In genomic region chr3:85667744-85668143, GRCh38 we compare ENCODE assay signal across 40 cellular contexts.
"Had no signal": no experiment of that assay in that cellular context is flagged by ENCODE, and none has a peak within 500 bp of the region (broad histone marks: within the 10 kb centered on the region; RNA-seq: fewer than 3 reads in every experiment).

No MANE protein-coding gene starts in this region.

- H3K4me3 ChIP-seq: adrenal gland, ascending aorta, body of pancreas, breast epithelium, cardiac muscle cell had no signal

- H3K4me1 ChIP-seq: adrenal gland, ascending aorta, body of pancreas, breast epithelium had no signal

- H3K27me3 Mint-ChIP-seq: activated naive CD4-positive, alpha-beta T cell treated with anti-CD3 and anti-CD28 coated beads, Interleukin-2, amount 10 ng/mL, durations not matched to agents 7 days and 5 days; activated naive CD4-positive, alpha-beta T cell treated with anti-CD3 and anti-CD28 coated beads, Interleukin-2, amount 50 U/mL, for 24 hours; activated naive CD8-positive, alpha-beta T cell; activated naive CD8-positive, alpha-beta T cell treated with anti-CD3 and anti-CD28 coated beads for 36 hours; activated naive CD8-positive, alpha-beta T cell treated with anti-CD3 and anti-CD28 coated beads, Interleukin-2, amount 10 ng/mL, durations not matched to agents 7 days and 5 days; activated naive CD8-positive, alpha-beta T cell treated with anti-CD3 and anti-CD28 coated beads, Interleukin-2, amount 50 U/mL, for 24 hours; activated T-cell treated with anti-CD3 and anti-CD28 coated beads, Interleukin-2, amount 50 U/mL, for 24 hours; activated T-helper 17 cell treated with anti-CD3 and anti-CD28 coated beads, Interleukin-2, amount 50 U/mL, for 72 hours; brain; central memory CD8-positive, alpha-beta T cell had no signal

- ATAC-seq: activated naive CD4-positive, alpha-beta T cell treated with anti-CD3 and anti-CD28 coated beads, Interleukin-2, amount 50 U/mL, for 72 hours; activated naive CD8-positive, alpha-beta T cell treated with anti-CD3 and anti-CD28 coated beads, Interleukin-2, amount 50 U/mL, for 24 hours; activated T-cell treated with anti-CD3 and anti-CD28 coated beads, Interleukin-2, amount 50 U/mL, for 4 hours; activated T-cell treated with anti-CD3 and anti-CD28 coated beads, Interleukin-2, amount 50 U/mL, for 72 hours; activated T-helper 17 cell treated with anti-CD3 and anti-CD28 coated beads, Interleukin-2, amount 50 U/mL, for 72 hours; body of pancreas had no signal

- FAIRE-seq: astrocyte, bronchial epithelial cell had no signal

- H3K27me3 ChIP-seq: adrenal gland, ascending aorta, body of pancreas, brain microvascular endothelial cell, breast epithelium, cardiac muscle cell had no signal

- H3K9me3 Mint-ChIP-seq: activated naive CD4-positive, alpha-beta T cell treated with anti-CD3 and anti-CD28 coated beads, Interleukin-2, amount 50 U/mL, for 24 hours; activated naive CD8-positive, alpha-beta T cell treated with anti-CD3 and anti-CD28 coated beads, Interleukin-2, amount 50 U/mL, for 24 hours; activated T-helper 1 cell treated with anti-CD3 and anti-CD28 coated beads, Interleukin-12 subunit alpha, Interleukin-12 subunit beta, Interleukin-2, Interleukin-4 antibody, amounts not matched to agents 30 ng/mL and 10 ng/mL and 1 ng/mL, durations not matched to agents 14 hours and 24 hours and 36 hours had no signal

- H3K27ac Mint-ChIP-seq: activated naive CD4-positive, alpha-beta T cell treated with anti-CD3 and anti-CD28 coated beads for 36 hours; activated naive CD4-positive, alpha-beta T cell treated with anti-CD3 and anti-CD28 coated beads, Interleukin-2, amount 10 ng/mL, durations not matched to agents 7 days and 5 days; activated naive CD4-positive, alpha-beta T cell treated with anti-CD3 and anti-CD28 coated beads, Interleukin-2, amount 50 U/mL, for 24 hours; activated naive CD4-positive, alpha-beta T cell treated with anti-CD3 and anti-CD28 coated beads, Interleukin-2, amount 50 U/mL, for 72 hours; activated naive CD8-positive, alpha-beta T cell; activated naive CD8-positive, alpha-beta T cell treated with anti-CD3 and anti-CD28 coated beads for 36 hours; activated naive CD8-positive, alpha-beta T cell treated with anti-CD3 and anti-CD28 coated beads, Interleukin-2, amount 10 ng/mL, durations not matched to agents 7 days and 5 days; activated naive CD8-positive, alpha-beta T cell treated with anti-CD3 and anti-CD28 coated beads, Interleukin-2, amount 50 U/mL, for 24 hours; activated T-cell treated with anti-CD3 and anti-CD28 coated beads, Interleukin-2, amount 50 U/mL, for 24 hours; activated T-cell treated with anti-CD3 and anti-CD28 coated beads, Interleukin-2, amount 50 U/mL, for 72 hours; activated T-helper 1 cell treated with anti-CD3 and anti-CD28 coated beads, Interleukin-12 subunit alpha, Interleukin-12 subunit beta, Interleukin-2, Interleukin-4 antibody, amounts not matched to agents 30 ng/mL and 10 ng/mL and 1 ng/mL, durations not matched to agents 14 hours and 24 hours and 36 hours; activated T-helper 17 cell treated with anti-CD3 and anti-CD28 coated beads, Interleukin-2, amount 50 U/mL, for 72 hours; activated T-helper 2 cell treated with anti-CD3 and anti-CD28 coated beads, Interferon-gamma antibody, Interleukin-2, Interleukin-4, amounts not matched to agents 10 μg/mL and 5 μg/mL and 100 μg/mL, durations not matched to agents 14 hours and 24 hours and 36 hours; brain had no signal

- H3K27ac ChIP-seq: adrenal gland, ascending aorta, body of pancreas, brain microvascular endothelial cell, breast epithelium, cardiac muscle cell had no signal

- H3K36me3 ChIP-seq: adrenal gland, ascending aorta, brain microvascular endothelial cell, breast epithelium, cardiac muscle cell had no signal

- H3K4me1 Mint-ChIP-seq: activated naive CD4-positive, alpha-beta T cell treated with anti-CD3 and anti-CD28 coated beads, Interleukin-2, amount 10 ng/mL, durations not matched to agents 7 days and 5 days; activated naive CD4-positive, alpha-beta T cell treated with anti-CD3 and anti-CD28 coated beads, Interleukin-2, amount 50 U/mL, for 24 hours; activated naive CD8-positive, alpha-beta T cell treated with anti-CD3 and anti-CD28 coated beads for 36 hours; activated naive CD8-positive, alpha-beta T cell treated with anti-CD3 and anti-CD28 coated beads, Interleukin-2, amount 10 ng/mL, durations not matched to agents 7 days and 5 days; activated naive CD8-positive, alpha-beta T cell treated with anti-CD3 and anti-CD28 coated beads, Interleukin-2, amount 50 U/mL, for 24 hours; activated T-helper 17 cell treated with anti-CD3 and anti-CD28 coated beads, Interleukin-2, amount 50 U/mL, for 72 hours; brain; central memory CD8-positive, alpha-beta T cell had no signal

- DNase-seq: activated effector memory CD4-positive, alpha-beta T cell treated with anti-CD3 and anti-CD28 coated beads, Interleukin-2, amount 50 U/mL, for 16 hours; activated effector memory CD4-positive, alpha-beta T cell treated with Interleukin-2 at 50 U/mL for 16 hours; activated gamma-delta T cell; activated gamma-delta T cell treated with Interleukin-2 at 50 U/mL for 16 hours; activated naive CD4-positive, alpha-beta T cell; activated naive CD4-positive, alpha-beta T cell treated with anti-CD3 and anti-CD28 coated beads for 36 hours; activated naive CD4-positive, alpha-beta T cell treated with anti-CD3 and anti-CD28 coated beads, Interleukin-2, amount 10 ng/mL, durations not matched to agents 7 days and 5 days; activated naive CD4-positive, alpha-beta T cell treated with anti-CD3 and anti-CD28 coated beads, Interleukin-2, amount 50 U/mL, for 16 hours; activated naive CD4-positive, alpha-beta T cell treated with Interleukin-2 at 50 U/mL for 16 hours; activated naive CD8-positive, alpha-beta T cell treated with anti-CD3 and anti-CD28 coated beads for 36 hours; activated naive CD8-positive, alpha-beta T cell treated with anti-CD3 and anti-CD28 coated beads, Interleukin-2, amount 10 ng/mL, durations not matched to agents 7 days and 5 days; activated naive CD8-positive, alpha-beta T cell treated with anti-CD3 and anti-CD28 coated beads, Interleukin-2, amount 50 U/mL, for 24 hours; activated T-cell treated with anti-CD3 and anti-CD28 coated beads, Interleukin-2, amount 50 U/mL, for 1 hour; activated T-cell treated with anti-CD3 and anti-CD28 coated beads, Interleukin-2, amount 50 U/mL, for 24 hours; activated T-cell treated with anti-CD3 and anti-CD28 coated beads, Interleukin-2, amount 50 U/mL, for 4 hours; activated T-cell treated with anti-CD3 and anti-CD28 coated beads, Interleukin-2, amount 50 U/mL, for 48 hours; activated T-cell treated with anti-CD3 and anti-CD28 coated beads, Interleukin-2, amount 50 U/mL, for 72 hours; adrenal gland; amniotic stem cell; amygdala; anterior cingulate cortex; aorta; body of pancreas; brain microvascular endothelial cell; caudate nucleus; central memory CD4-positive, alpha-beta T cell; cerebellar nuclear complex had no signal

- H3K9me3 ChIP-seq: adrenal gland, ascending aorta, body of pancreas, breast epithelium had no signal

- H3K36me3 Mint-ChIP-seq: activated naive CD4-positive, alpha-beta T cell treated with anti-CD3 and anti-CD28 coated beads, Interleukin-2, amount 10 ng/mL, durations not matched to agents 7 days and 5 days; activated naive CD4-positive, alpha-beta T cell treated with anti-CD3 and anti-CD28 coated beads, Interleukin-2, amount 50 U/mL, for 24 hours; activated naive CD4-positive, alpha-beta T cell treated with anti-CD3 and anti-CD28 coated beads, Interleukin-2, amount 50 U/mL, for 72 hours; activated naive CD8-positive, alpha-beta T cell; activated naive CD8-positive, alpha-beta T cell treated with anti-CD3 and anti-CD28 coated beads for 36 hours; activated naive CD8-positive, alpha-beta T cell treated with anti-CD3 and anti-CD28 coated beads, Interleukin-2, amount 10 ng/mL, durations not matched to agents 7 days and 5 days; brain had no signal

- H3K4me3 Mint-ChIP-seq: activated naive CD4-positive, alpha-beta T cell treated with anti-CD3 and anti-CD28 coated beads for 36 hours; activated naive CD4-positive, alpha-beta T cell treated with anti-CD3 and anti-CD28 coated beads, Interleukin-2, amount 10 ng/mL, durations not matched to agents 7 days and 5 days; activated naive CD4-positive, alpha-beta T cell treated with anti-CD3 and anti-CD28 coated beads, Interleukin-2, amount 50 U/mL, for 24 hours; activated naive CD8-positive, alpha-beta T cell; activated naive CD8-positive, alpha-beta T cell treated with anti-CD3 and anti-CD28 coated beads for 36 hours; activated naive CD8-positive, alpha-beta T cell treated with anti-CD3 and anti-CD28 coated beads, Interleukin-2, amount 10 ng/mL, durations not matched to agents 7 days and 5 days; activated naive CD8-positive, alpha-beta T cell treated with anti-CD3 and anti-CD28 coated beads, Interleukin-2, amount 50 U/mL, for 24 hours; activated T-cell treated with anti-CD3 and anti-CD28 coated beads, Interleukin-2, amount 50 U/mL, for 24 hours; activated T-cell treated with anti-CD3 and anti-CD28 coated beads, Interleukin-2, amount 50 U/mL, for 4 hours; activated T-cell treated with anti-CD3 and anti-CD28 coated beads, Interleukin-2, amount 50 U/mL, for 72 hours; activated T-helper 1 cell treated with anti-CD3 and anti-CD28 coated beads, Interleukin-12 subunit alpha, Interleukin-12 subunit beta, Interleukin-2, Interleukin-4 antibody, amounts not matched to agents 30 ng/mL and 10 ng/mL and 1 ng/mL, durations not matched to agents 14 hours and 24 hours and 36 hours; activated T-helper 17 cell treated with anti-CD3 and anti-CD28 coated beads, Interleukin-2, amount 50 U/mL, for 72 hours; brain; central memory CD8-positive, alpha-beta T cell had no signal
